In genomic region chr17:27521281-27522027, GRCh38 we compare ENCODE assay signal across 17 cellular contexts.
DNase-seq lines count a peak whose midpoint lies in the region; ATAC-seq and TF ChIP-seq lines count a peak whose summit lies in the region.
"Had no signal": no experiment of that assay in that cellular context is flagged by ENCODE, and none has a peak within 500 bp of the region (broad histone marks: within the 10 kb centered on the region; RNA-seq: fewer than 3 reads in every experiment).

No MANE protein-coding gene starts in this region.

- H3K9ac ChIP-seq in neuronal stem cell (ENCODE audit: low read depth, low read length, poor library complexity), result no peak overlapping the region
- H3K9ac ChIP-seq: GM23248, KMS-11 had no signal

- H3K27me3 ChIP-seq in neuronal stem cell (ENCODE audit: control insufficient read depth in 3 of 3, insufficient read depth in 3 of 3, low read depth in 1 of 3, low read length in 3 of 3) (no peaks in the 10 kb centered on the region), testis (no peaks in the 10 kb centered on the region)
- H3K27me3 ChIP-seq: MG63 had no signal

- H3K4me1 ChIP-seq in neuronal stem cell (ENCODE audit: control insufficient read depth in 2 of 2, insufficient read depth in 1 of 2, low read depth in 1 of 2, low read length in 2 of 2) (peaks cover 10 to 24% of the 10 kb centered on the region in 2 donors), testis (peaks cover 17% of the 10 kb centered on the region)

- peak overlapping the region; percentile 6 for H3K27ac ChIP-seq in caudate nucleus (ENCODE audit: low read depth, low read length)
- no peak overlapping the region for H3K27ac ChIP-seq in neuronal stem cell (replicated peaks; ENCODE audit: low read length)
- peak overlapping the region; percentile 21 to 55 for H3K27ac ChIP-seq in testis
- H3K27ac ChIP-seq: GM23248, KMS-11, PC-9 had no signal

- H2BK120ac ChIP-seq in neuronal stem cell (ENCODE audit: low read depth, low read length), result peak overlapping the region; percentile 49

- H3K9me3 ChIP-seq in neuronal stem cell (replicated peaks in 1 of 2; ENCODE audit: control insufficient read depth in 2 of 2, insufficient read depth in 1 of 2, low read depth in 1 of 2, low read length in 2 of 2), result no peaks in the 10 kb centered on the region
- no peaks in the 10 kb centered on the region for H3K9me3 ChIP-seq in testis
- H3K9me3 ChIP-seq: MG63 had no signal

- ATAC-seq in GM21528 (IDR thresholded peaks at IDR 0.05; ENCODE audit: low FRiP score, unreplicated experiment) (no peak), HG03039 (IDR thresholded peaks at IDR 0.05; ENCODE audit: unreplicated experiment) (no peak)
- ATAC-seq: GM12878 had no signal

- no peak overlapping the region for H2BK12ac ChIP-seq in neuronal stem cell (ENCODE audit: low read length)

- no peak overlapping the region for H4K91ac ChIP-seq in neuronal stem cell (ENCODE audit: low read depth, low read length, poor library complexity)

- no peak overlapping the region for H3K4me3 ChIP-seq in neuronal stem cell (ENCODE audit: low read length in 2 of 2)
- no peak overlapping the region for H3K4me3 ChIP-seq in testis
- H3K4me3 ChIP-seq: GM12878, GM23248, MG63, PC-9 had no signal

- no peak for TF ChIP-seq POLR2A in testis (IDR thresholded peaks at IDR 0.05)

- H3K4me2 ChIP-seq in neuronal stem cell (ENCODE audit: insufficient read depth, low read length, poor library complexity, severe bottlenecking), result no peak overlapping the region
- H3K4me2 ChIP-seq: KMS-11, PC-9 had no signal

- H3K79me1 ChIP-seq in neuronal stem cell (ENCODE audit: low read depth, low read length), result peaks cover 2% of the 10 kb centered on the region

- H3K23ac ChIP-seq in neuronal stem cell (ENCODE audit: low read depth, low read length, poor library complexity), result no peak overlapping the region

- H3K4ac ChIP-seq in neuronal stem cell (ENCODE audit: low read length), result no peak overlapping the region

- H3K14ac ChIP-seq in neuronal stem cell (ENCODE audit: low read length), result no peak overlapping the region

- WGBS in neuronal stem cell (ENCODE audit: extremely low coverage in 2 of 2, insufficient read length in 2 of 2, insufficient replicate concordance in 1 of 2), 2 donors, result no CpG with 5 or more reads among the region's 7 CpGs
- 92 to 95% methylated on average over 7 of the region's 7 CpGs for WGBS in testis, 2 donors

- no peak overlapping the region for H2AK5ac ChIP-seq in neuronal stem cell (ENCODE audit: low read depth, low read length)

- no peak overlapping the region for H4K8ac ChIP-seq in neuronal stem cell (ENCODE audit: low read depth, low read length)

- H2BK5ac ChIP-seq in neuronal stem cell (ENCODE audit: low read length), result no peak overlapping the region

- H2BK15ac ChIP-seq in neuronal stem cell (ENCODE audit: low read length), result no peak overlapping the region

- intact Hi-C loops in testis (cut with DNase I; ENCODE audit: low total_unique reads), result no loop called here

- DNase-seq in NCI-H82 (lab: John Stamatoyannopoulos, UW) (peak; percentile 58), NCI-H82 treated with DMSO at 0.1 percent for 48 hours (lab: John Stamatoyannopoulos, UW; ENCODE audit: unreplicated experiment) (no peak), caudate nucleus (lab: John Stamatoyannopoulos, UW) (no peak), neuronal stem cell (ENCODE audit: low spot score) (no peak), testis (no peak), NCI-H1930 (lab: John Stamatoyannopoulos, UW) (no peak)
- DNase-seq: 8988T, DMS153, GM23248, MG63, NCI-H1092 treated with DMSO at 0.1 percent for 48 hours, NCI-H1694, PC-9 had no signal

- H3K36me3 ChIP-seq in neuronal stem cell (replicated peaks in 1 of 2; ENCODE audit: control insufficient read depth in 2 of 2, insufficient read depth in 2 of 2, low read length in 2 of 2) (no peaks in the 10 kb centered on the region), testis (ENCODE audit: low read depth, missing control alignments) (no peaks in the 10 kb centered on the region)
- H3K36me3 ChIP-seq: MG63 had no signal

- TF ChIP-seq CTCF in testis (IDR thresholded peaks at IDR 0.05), result no peak

- no peak overlapping the region for H3K18ac ChIP-seq in neuronal stem cell (ENCODE audit: low read length)

- no peak overlapping the region for H2AFZ ChIP-seq in neuronal stem cell (ENCODE audit: low read length)
- H2AFZ ChIP-seq: GM23248, PC-9 had no signal
